Comparison of ENCODE assay signal across 1 cellular context in the genomic region with DNA sequence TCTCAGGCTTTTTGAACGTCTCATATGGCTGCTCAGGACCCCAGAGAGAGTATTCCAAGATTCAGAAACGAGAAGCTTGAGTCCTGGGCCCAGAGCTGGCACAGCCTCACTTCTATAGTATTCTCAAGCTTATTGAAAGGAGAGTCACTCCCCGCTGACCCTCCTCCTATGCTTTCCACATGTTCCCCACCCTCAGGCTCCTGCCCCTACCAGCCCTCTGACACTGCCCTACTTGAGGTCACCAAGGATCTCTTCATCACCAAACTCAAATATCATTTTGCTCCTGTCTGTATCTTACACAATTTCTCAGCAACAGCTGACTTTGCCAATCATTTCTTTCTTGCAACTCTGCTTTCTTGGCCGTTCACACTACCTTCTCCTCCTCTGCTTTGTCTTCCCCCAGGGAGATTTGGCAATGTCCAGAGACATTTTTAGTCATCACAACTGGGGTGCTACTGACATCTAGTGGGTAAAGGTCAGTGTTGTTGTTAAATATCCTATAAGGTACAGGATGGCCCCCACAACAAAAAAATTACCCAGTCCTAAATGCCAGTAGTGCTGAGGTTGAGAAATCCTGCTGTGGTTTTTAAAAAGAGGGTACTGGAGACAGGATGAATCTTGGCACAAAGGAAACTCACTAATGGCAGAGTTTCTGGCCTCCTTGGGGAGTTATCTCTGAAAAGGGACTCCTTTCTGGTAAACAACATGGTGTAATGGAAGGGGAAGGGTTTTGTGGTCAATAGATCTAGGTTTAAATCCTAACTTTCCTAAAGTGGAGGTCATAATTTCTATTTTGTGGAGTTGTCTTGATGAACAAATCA.
TF ChIP-seq lines count a peak whose summit lies in the region.

No MANE protein-coding gene starts in this region.

TF ChIP-seq in H1, 55 proteins besides CTCF, POLR2A, EP300 and RAD21:
- peak; percentile 51; the same call in 1 of the 2 replicates for TF ChIP-seq CEBPB (IDR thresholded peaks at IDR 0.05; ENCODE audit: low read depth, low read length)
- no peak for TF ChIP-seq KDM4A (IDR thresholded peaks at IDR 0.05; ENCODE audit: low read depth, low read length, severe bottlenecking)
